In the genomic region with DNA sequence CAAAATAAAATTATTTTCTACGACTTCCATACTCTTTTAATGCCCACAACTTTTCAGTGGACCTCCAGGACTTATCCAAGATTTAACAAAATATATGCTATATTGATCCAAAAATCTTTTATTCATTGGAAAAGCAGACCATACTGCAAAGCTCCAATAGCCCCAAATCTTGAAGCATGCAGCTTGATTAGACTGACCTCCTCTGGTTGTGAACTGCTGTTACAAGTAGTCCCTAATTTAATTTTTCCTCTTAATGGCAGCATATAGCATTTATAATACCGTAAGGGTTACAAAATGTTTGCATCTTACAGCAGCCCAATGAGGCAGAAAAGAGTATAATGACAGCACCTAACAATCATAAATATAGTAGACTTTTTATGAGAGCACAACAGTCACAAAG, we compare ENCODE assay signal across 11 cellular contexts. TPM values are rescaled to one million over a fixed set of nuclear protein-coding genes. Genes with fewer than 3 reads are reported as not detected.
DNase-seq lines count a peak whose midpoint lies in the region; ATAC-seq, FAIRE-seq and TF ChIP-seq lines count a peak whose summit lies in the region.
"Had no signal": no experiment of that assay in that cellular context is flagged by ENCODE, and none has a peak within 500 bp of the region (broad histone marks: within the 10 kb centered on the region; RNA-seq: fewer than 3 reads in every experiment).

No MANE protein-coding gene starts in this region.

- H3K36me3 ChIP-seq in PC-9 (ENCODE audit: low read depth) (peaks cover 59% of the 10 kb centered on the region), pancreas (peaks cover 0 to 63% (median 15%) of the 10 kb centered on the region in 3 donors)

- H3K27ac ChIP-seq in PC-9 (no peak overlapping the region), pancreas (no peak overlapping the region)
- H3K27ac ChIP-seq: parathyroid adenoma had no signal

- 84 to 86% methylated on average over 2 of the region's 2 CpGs for WGBS in pancreas, 2 donors

- BruUV-seq in PC-9 (replicated peaks; lab: Mats Ljungman, UMichigan) = no TSS peak

- H2AFZ ChIP-seq in PC-9 = no peak overlapping the region
- H2AFZ ChIP-seq: parathyroid adenoma had no signal

- H4K20me1 ChIP-seq in PC-9 (ENCODE audit: insufficient read depth) = peaks cover 12% of the 10 kb centered on the region

- FAIRE-seq in pancreas (lab: Jason Lieb, UNC) = no peak

- TF ChIP-seq CTCF in GM12873 (IDR thresholded peaks at IDR 0.05; ENCODE audit: insufficient read depth, low read depth, low read length, missing control alignments) (peak; percentile 41), PC-9 (conservative IDR thresholded peaks at IDR 0.05) (peak; percentile 61), pancreas (IDR thresholded peaks at IDR 0.05) (no peak)

- CTCF ChIA-PET in PC-9 (lab: Charles Lee) = interaction anchor here (0.7 kb wide), 1 partner anchor 605 kb away, joined by 3 read pairs; no protein-coding TSS in a partner anchor
- CTCF ChIA-PET in HEK293T (lab: Yijun Ruan, JAX) = no interaction called here

- no peaks in the 10 kb centered on the region for H3K9me3 ChIP-seq in PC-9 (ENCODE audit: insufficient read depth, low read depth)
- no peaks in the 10 kb centered on the region for H3K9me3 ChIP-seq in pancreas

- H3K27me3 ChIP-seq in PC-9 (ENCODE audit: insufficient read depth, low read depth) = no peaks in the 10 kb centered on the region
- no peaks in the 10 kb centered on the region for H3K27me3 ChIP-seq in pancreas

- H3K4me3 ChIP-seq in PC-9 = no peak overlapping the region
- no peak overlapping the region for H3K4me3 ChIP-seq in pancreas

- H3F3A ChIP-seq in PC-9 (ENCODE audit: insufficient read depth, low read depth) = no peaks in the 10 kb centered on the region; the same call in 1 of the 2 replicates

- POLR2A ChIA-PET in PC-9 (lab: Charles Lee; ENCODE audit: unreplicated experiment) (no interaction called here), HEK293T (lab: Yijun Ruan, JAX) (no interaction called here)

- H3K4me2 ChIP-seq in PC-9 = no peak overlapping the region

- no peak for ATAC-seq in pancreas
- ATAC-seq: stimulated activated naive B cell treated with anti-CD40 and anti-IgM and Interleukin-4, amounts not matched to agents 10 μg/mL and 1 μg/mL and 100 μg/mL, for 72 hours had no signal

- H3K4me1 ChIP-seq in PC-9 (replicated peaks; ENCODE audit: insufficient read depth) (no peaks in the 10 kb centered on the region), pancreas (no peaks in the 10 kb centered on the region)
- H3K4me1 ChIP-seq: parathyroid adenoma had no signal

- intact Hi-C loops in PC-9 (cut with micrococcal nuclease; ENCODE audit: unreplicated experiment) = loop anchor here (10.0 kb wide), 1 partner anchor 170 kb away; no protein-coding TSS in a partner anchor
- intact Hi-C loops in pancreas (cut with DNase I) = no loop called here

- no peaks in the 10 kb centered on the region for H3K79me2 ChIP-seq in PC-9 (ENCODE audit: low read depth)
- H3K79me2 ChIP-seq: parathyroid adenoma had no signal

- no peaks in the 10 kb centered on the region for H3K9me2 ChIP-seq in PC-9 (ENCODE audit: insufficient read depth)

- peak; percentile 7 for DNase-seq in AG08395 (ENCODE audit: low spot score)
- DNase-seq in PC-9 = no peak
- DNase-seq in fibroblast of gingiva (ENCODE audit: low read depth) = peak; percentile 5
- no peak for DNase-seq in HEK293T (ENCODE audit: extremely low spot score)
- no peak for DNase-seq in activated CD4-positive, CD25-positive, alpha-beta regulatory T cell treated with anti-CD3 and anti-CD28 coated beads, Interleukin-2, amount 50 U/mL, for 72 hours
- DNase-seq in pancreas = no peak
- DNase-seq in activated T-cell treated with anti-CD3 and anti-CD28 coated beads, Interleukin-2, amount 50 U/mL, for 48 hours = no peak
- DNase-seq: activated T-cell treated with anti-CD3 and anti-CD28 coated beads, Interleukin-2, amount 50 U/mL, for 24 hours; stimulated activated naive B cell treated with anti-CD40 and anti-IgM and Interleukin-4, amounts not matched to agents 10 μg/mL and 1 μg/mL and 100 μg/mL, for 72 hours had no signal

TF ChIP-seq in HEK293T, 16 proteins besides CTCF, POLR2A, EP300 and RAD21:
- no peak for TF ChIP-seq SUZ12 (IDR thresholded peaks at IDR 0.05)
- no peak for TF ChIP-seq FOXK2 (IDR thresholded peaks at IDR 0.05)
- no peak for TF ChIP-seq ARNT (IDR thresholded peaks at IDR 0.05)
- TF ChIP-seq TARDBP (IDR thresholded peaks at IDR 0.05) = no peak
- no peak for TF ChIP-seq HDGF (IDR thresholded peaks at IDR 0.05; ENCODE audit: borderline replicate concordance)
- no peak for TF ChIP-seq PKNOX1 (IDR thresholded peaks at IDR 0.05)
- TF ChIP-seq ELF4 (IDR thresholded peaks at IDR 0.05) = no peak
- no peak for TF ChIP-seq NFRKB (IDR thresholded peaks at IDR 0.05)
- no peak for TF ChIP-seq FOXM1 (IDR thresholded peaks at IDR 0.05; ENCODE audit: borderline replicate concordance)

RNA-seq across cellular contexts. Expression of gene PRG4, which starts 29.2 kb away (rescaled TPM):
- total RNA-seq in PC-9 (2021) (not detected in 2 replicates), pancreas (under 1 TPM; 0.04 to 0.87 (median 0.37) TPM)
- 1 to 10 TPM in 1 of 2 donors, under 1 TPM in 1; 0.56 to 1.7 TPM for polyA plus RNA-seq in pancreas

RNA-seq across cellular contexts. Expression of gene TPR, which starts 49.8 kb away (rescaled TPM):
- total RNA-seq in PC-9 (2021) = 104 and 123 TPM in 2 replicates
- 10 to 100 TPM; 25.9 to 45.5 (median 29.5) TPM for total RNA-seq in pancreas
- 10 to 100 TPM; 11.8 to 35.1 TPM for polyA plus RNA-seq in pancreas

RNA-seq across cellular contexts. Expression of gene ODR4, which starts 50.4 kb away (rescaled TPM):
- total RNA-seq in PC-9 (2021) = 13.7 and 19.6 TPM in 2 replicates
- 10 to 100 TPM; 15.4 to 20.2 (median 17.5) TPM for total RNA-seq in pancreas
- 10 to 100 TPM; 14.4 to 18.1 TPM for polyA plus RNA-seq in pancreas

Comparison
In these comparisons a context has a peak if more than half of its experiments do, and no peak if none do; other contexts are left out.
1. DNase-seq: peak in AG08395 (single experiment) and fibroblast of gingiva (single experiment); none in PC-9 (0 of 2), HEK293T (single experiment), activated CD4-positive, CD25-positive, alpha-beta regulatory T cell treated with anti-CD3 and anti-CD28 coated beads, Interleukin-2, amount 50 U/mL, for 72 hours (single experiment), pancreas (0 of 6) and activated T-cell treated with anti-CD3 and anti-CD28 coated beads, Interleukin-2, amount 50 U/mL, for 48 hours (0 of 2).
2. CTCF ChIP-seq: peak in GM12873 (single experiment) and PC-9 (single experiment); none in pancreas (0 of 4).